ENCODE assay signal across 8 cellular contexts in genomic region chr9:136363106-136363605, GRCh38. TPM values are rescaled to one million over a fixed set of nuclear protein-coding genes. Genes with fewer than 3 reads are reported as not detected.
A peak's percentile ranks its signal among the peaks of the same experiment; 100 is the strongest.
DNase-seq lines count a peak whose midpoint lies in the region; ATAC-seq, FAIRE-seq and TF ChIP-seq lines count a peak whose summit lies in the region.

No MANE protein-coding gene starts in this region.

- peak overlapping the region; percentile 79 for H3K27ac ChIP-seq in DND-41 (ENCODE audit: low read length)

- ATAC-seq in DND-41 (ENCODE audit: insufficient read depth, low read depth), result peak; percentile 84
- ATAC-seq in GM21737 (IDR thresholded peaks at IDR 0.05; ENCODE audit: unreplicated experiment), result peak; percentile 71
- peak; percentile 92 for ATAC-seq in activated T-helper 17 cell treated with anti-CD3 and anti-CD28 coated beads, Interleukin-2, amount 50 U/mL, for 72 hours (replicated peaks)

- H4K20me1 ChIP-seq in DND-41 (ENCODE audit: insufficient read depth, low read length), result peaks cover 54% of the 10 kb centered on the region

- H3K36me3 Mint-ChIP-seq in activated T-helper 17 cell treated with anti-CD3 and anti-CD28 coated beads, Interleukin-2, amount 50 U/mL, for 72 hours (ENCODE audit: low read depth), result peaks cover 7% of the 10 kb centered on the region
- no peaks in the 10 kb centered on the region for H3K36me3 Mint-ChIP-seq in nephron (ENCODE audit: low read depth)

- peak overlapping the region; percentile 52 for H3K4me3 Mint-ChIP-seq in activated T-helper 17 cell treated with anti-CD3 and anti-CD28 coated beads, Interleukin-2, amount 50 U/mL, for 72 hours
- peak overlapping the region; percentile 87 to 88 (median 88) for H3K4me3 Mint-ChIP-seq in nephron

- H3K9ac ChIP-seq in DND-41 (ENCODE audit: low read depth, low read length), result peak overlapping the region; percentile 86

- peaks cover 28% of the 10 kb centered on the region for H3K79me2 ChIP-seq in DND-41 (ENCODE audit: insufficient read depth, low read length)

- peaks cover 22% of the 10 kb centered on the region for H3K4me1 ChIP-seq in DND-41 (ENCODE audit: insufficient read depth, low read length)

- peak overlapping the region; percentile 70 for H2AFZ ChIP-seq in DND-41 (ENCODE audit: low read depth, low read length)

- no peaks in the 10 kb centered on the region for H3K9me3 ChIP-seq in DND-41 (ENCODE audit: insufficient read depth, low read length, severe bottlenecking)

- TF ChIP-seq CTCF in DND-41 (IDR thresholded peaks at IDR 0.05; ENCODE audit: borderline replicate concordance, extremely low read depth, low read length, poor library complexity, severe bottlenecking), result no peak
- TF ChIP-seq CTCF in fibroblast of mammary gland (conservative IDR thresholded peaks at IDR 0.05; ENCODE audit: control insufficient read depth, insufficient read depth, low read depth, low read length), result no peak
- no peak for TF ChIP-seq CTCF in nephron (IDR thresholded peaks at IDR 0.05; ENCODE audit: unreplicated experiment in 3 of 3)

- no peaks in the 10 kb centered on the region for H3K27me3 ChIP-seq in DND-41 (ENCODE audit: insufficient read depth, low read length, poor library complexity)

- peak; percentile 71 for FAIRE-seq in RCC 7860 (lab: Jason Lieb, UNC)

- H3K4me3 ChIP-seq in DND-41 (ENCODE audit: low read depth in 1 of 2, low read length in 2 of 2) (peak overlapping the region; percentile 50 to 85; a peak in 3 of 4 replicates), fibroblast of mammary gland (ENCODE audit: control insufficient read depth, low read depth, low read length) (peak overlapping the region; percentile 61)

- H3K27ac Mint-ChIP-seq in activated T-helper 17 cell treated with anti-CD3 and anti-CD28 coated beads, Interleukin-2, amount 50 U/mL, for 72 hours, result peak overlapping the region; percentile 78
- H3K27ac Mint-ChIP-seq in nephron, result peak overlapping the region; percentile 48 to 70 (median 59)

- H3K4me1 Mint-ChIP-seq in activated T-helper 17 cell treated with anti-CD3 and anti-CD28 coated beads, Interleukin-2, amount 50 U/mL, for 72 hours, result no peaks in the 10 kb centered on the region
- no peaks in the 10 kb centered on the region for H3K4me1 Mint-ChIP-seq in nephron

- H3K4me2 ChIP-seq in DND-41 (ENCODE audit: insufficient read depth, low read length), result peak overlapping the region; percentile 96

- DNase-seq in DND-41 (peak; percentile 94), KG1 (lab: John Stamatoyannopoulos, UW) (peak; percentile 66), RCC 7860 (ENCODE audit: low spot score) (peak; percentile 89), fibroblast of mammary gland (ENCODE audit: low read depth) (peak; percentile 93)
- peak; percentile 92 for DNase-seq in stimulated activated naive CD4-positive, alpha-beta T cell treated with Interleukin-2 at 50 U/mL for 16 hours (lab: John Stamatoyannopoulos, UW)

- no peaks in the 10 kb centered on the region for H3K9me3 Mint-ChIP-seq in activated T-helper 17 cell treated with anti-CD3 and anti-CD28 coated beads, Interleukin-2, amount 50 U/mL, for 72 hours
- no peaks in the 10 kb centered on the region for H3K9me3 Mint-ChIP-seq in nephron

- peaks cover 31% of the 10 kb centered on the region for H3K36me3 ChIP-seq in DND-41 (ENCODE audit: insufficient read depth, low read length)

- H3K27me3 Mint-ChIP-seq in activated T-helper 17 cell treated with anti-CD3 and anti-CD28 coated beads, Interleukin-2, amount 50 U/mL, for 72 hours, result no peaks in the 10 kb centered on the region
- no peaks in the 10 kb centered on the region for H3K27me3 Mint-ChIP-seq in nephron (ENCODE audit: low read depth)

RNA-seq across cellular contexts. Expression of gene DNLZ, which starts 0.4 kb away (rescaled TPM):
- 10 to 100 TPM; 10.3 to 24.0 TPM for total RNA-seq in activated T-helper 17 cell treated with anti-CD3 and anti-CD28 coated beads, Interleukin-2, amount 50 U/mL, for 72 hours

RNA-seq across cellular contexts. Expression of gene CARD9, which starts 10.3 kb away (rescaled TPM):
- total RNA-seq in activated T-helper 17 cell treated with anti-CD3 and anti-CD28 coated beads, Interleukin-2, amount 50 U/mL, for 72 hours, result 1 to 10 TPM; 6.1 to 6.4 TPM

RNA-seq across cellular contexts. Expression of gene GPSM1, which starts 35.8 kb away (rescaled TPM):
- total RNA-seq in activated T-helper 17 cell treated with anti-CD3 and anti-CD28 coated beads, Interleukin-2, amount 50 U/mL, for 72 hours, result 10 to 100 TPM in 1 of 2 donors, 1 to 10 TPM in 1; 5.9 to 16.3 TPM

RNA-seq across cellular contexts. Expression of gene SNAPC4, which starts 36.8 kb away (rescaled TPM):
- 10 to 100 TPM; 16.3 to 21.9 TPM for total RNA-seq in activated T-helper 17 cell treated with anti-CD3 and anti-CD28 coated beads, Interleukin-2, amount 50 U/mL, for 72 hours

RNA-seq across cellular contexts. Expression of gene ENTR1, which starts 47.3 kb away (rescaled TPM):
- total RNA-seq in activated T-helper 17 cell treated with anti-CD3 and anti-CD28 coated beads, Interleukin-2, amount 50 U/mL, for 72 hours, result 10 to 100 TPM; 56.3 to 81.0 TPM

Comparison
In these comparisons a context has a peak if more than half of its experiments do, and no peak if none do; other contexts are left out.
1. Peak in every context shown above with its lines: DNase-seq, ATAC-seq, H3K4me3 ChIP-seq and H3K27ac ChIP-seq.